8 cellular contexts compared by ENCODE assay signal in genomic region chr17:28744802-28745051, GRCh38. TPM values are rescaled to one million over a fixed set of nuclear protein-coding genes. Genes with fewer than 3 reads are reported as not detected.
DNase-seq lines count a peak whose midpoint lies in the region.

No MANE protein-coding gene starts in this region.

- H3K27ac Mint-ChIP-seq in T-helper 1 cell treated with Interleukin-12 subunit alpha and Interleukin-12 subunit beta and Interleukin-4 antibody, amounts not matched to agents 30 μg/mL and 1 μg/mL, for 36 hours = peak overlapping the region; percentile 87

- peak overlapping the region; percentile 90 for H3K4me3 Mint-ChIP-seq in T-helper 1 cell treated with Interleukin-12 subunit alpha and Interleukin-12 subunit beta and Interleukin-4 antibody, amounts not matched to agents 30 μg/mL and 1 μg/mL, for 36 hours

- H3K27me3 ChIP-seq in layer of hippocampus (ENCODE audit: control insufficient read depth, insufficient read depth, low read length) = no peaks in the 10 kb centered on the region

- peak overlapping the region; percentile 97 for H3K27ac ChIP-seq in angular gyrus (ENCODE audit: low read depth, low read length)
- peak overlapping the region; percentile 98 for H3K27ac ChIP-seq in layer of hippocampus (ENCODE audit: low read depth, low read length)
- H3K27ac ChIP-seq in temporal lobe (ENCODE audit: low read depth, low read length) = peak overlapping the region; percentile 98

- H3K27me3 Mint-ChIP-seq in T-helper 1 cell treated with Interleukin-12 subunit alpha and Interleukin-12 subunit beta and Interleukin-4 antibody, amounts not matched to agents 30 μg/mL and 1 μg/mL, for 36 hours (ENCODE audit: low read depth) = no peaks in the 10 kb centered on the region

- peaks cover 22% of the 10 kb centered on the region for H3K4me1 Mint-ChIP-seq in T-helper 1 cell treated with Interleukin-12 subunit alpha and Interleukin-12 subunit beta and Interleukin-4 antibody, amounts not matched to agents 30 μg/mL and 1 μg/mL, for 36 hours (ENCODE audit: low read depth)

- DNase-seq in T-helper 1 cell (no peak), T-helper 9 cell (no peak), inferior parietal cortex (ENCODE audit: extremely low spot score) (no peak), GOT3 (lab: John Stamatoyannopoulos, UW) (no peak)

- H3K9me3 Mint-ChIP-seq in T-helper 1 cell treated with Interleukin-12 subunit alpha and Interleukin-12 subunit beta and Interleukin-4 antibody, amounts not matched to agents 30 μg/mL and 1 μg/mL, for 36 hours = no peaks in the 10 kb centered on the region

- peaks cover 6% of the 10 kb centered on the region for H3K36me3 Mint-ChIP-seq in T-helper 1 cell treated with Interleukin-12 subunit alpha and Interleukin-12 subunit beta and Interleukin-4 antibody, amounts not matched to agents 30 μg/mL and 1 μg/mL, for 36 hours (ENCODE audit: low read depth)

RNA-seq across cellular contexts. Expression of gene TRAF4, which starts 0.9 kb away (rescaled TPM):
- total RNA-seq in temporal lobe = 28.3 TPM

RNA-seq across cellular contexts. Expression of gene NEK8, which starts 16.1 kb away (rescaled TPM):
- 1.7 TPM for total RNA-seq in temporal lobe

RNA-seq across cellular contexts. Expression of gene TLCD1, which starts 18.7 kb away (rescaled TPM):
- total RNA-seq in temporal lobe = 0.98 TPM

RNA-seq across cellular contexts. Expression of gene RPL23A, which starts 24.9 kb away (rescaled TPM):
- total RNA-seq in temporal lobe = 271 TPM

RNA-seq across cellular contexts. Expression of gene RAB34, which starts 27.1 kb away (rescaled TPM):
- total RNA-seq in temporal lobe = 10.1 TPM
